ENCODE assay signal across 36 cellular contexts in genomic region chr14:88039197-88039596, GRCh38. TPM values are rescaled to one million over a fixed set of nuclear protein-coding genes. Genes with fewer than 3 reads are reported as not detected.
"Had no signal": no experiment of that assay in that cellular context is flagged by ENCODE, and none has a peak within 500 bp of the region (broad histone marks: within the 10 kb centered on the region; RNA-seq: fewer than 3 reads in every experiment).

No MANE protein-coding gene starts in this region.

- ATAC-seq: activated CD4-positive, CD25-positive, alpha-beta regulatory T cell treated with anti-CD3 and anti-CD28 coated beads, Interleukin-2, amount 50 U/mL, for 24 hours; activated naive CD4-positive, alpha-beta T cell treated with anti-CD3 and anti-CD28 coated beads, Interleukin-2, amount 50 U/mL, for 72 hours; gastroesophageal sphincter; heart right ventricle; T-cell had no signal

- H3K9me3 ChIP-seq: ascending aorta, breast epithelium, esophagus squamous epithelium, gastroesophageal sphincter, heart right ventricle had no signal

- H3K4me1 ChIP-seq: ascending aorta, breast epithelium, esophagus squamous epithelium, gastroesophageal sphincter had no signal

- H3K4me3 ChIP-seq: ascending aorta, breast epithelium, cardiac muscle cell, esophagus squamous epithelium, gastroesophageal sphincter, heart right ventricle had no signal

- H3K27me3 ChIP-seq: ascending aorta, breast epithelium had no signal

- H3K4me3 Mint-ChIP-seq: activated B cell treated with CpG ODN at 0.5 μM for 24 hours; activated CD4-positive, alpha-beta memory T cell treated with anti-CD3 and anti-CD28 coated beads, Interleukin-2, amount 10 ng/mL, durations not matched to agents 7 days and 5 days; activated CD4-positive, alpha-beta T cell treated with anti-CD3 and anti-CD28 coated beads, Interleukin-2, amount 10 ng/mL, durations not matched to agents 7 days and 5 days; activated naive CD4-positive, alpha-beta T cell treated with anti-CD3 and anti-CD28 coated beads, Interleukin-2, amount 10 ng/mL, durations not matched to agents 7 days and 5 days; activated naive CD8-positive, alpha-beta T cell treated with anti-CD3 and anti-CD28 coated beads, Interleukin-2, amount 10 ng/mL, durations not matched to agents 7 days and 5 days; activated T-cell treated with anti-CD3 and anti-CD28 coated beads, Interleukin-2, amount 50 U/mL, for 24 hours; activated T-helper 1 cell treated with anti-CD3 and anti-CD28 coated beads, Interleukin-12 subunit alpha, Interleukin-12 subunit beta, Interleukin-2, Interleukin-4 antibody, amounts not matched to agents 30 ng/mL and 10 ng/mL and 1 ng/mL, durations not matched to agents 14 hours and 24 hours and 36 hours; brain; T-cell; T-helper 1 cell treated with Interleukin-12 subunit alpha and Interleukin-12 subunit beta and Interleukin-4 antibody, amounts not matched to agents 30 μg/mL and 1 μg/mL, for 36 hours; T-helper 2 cell treated with Interferon-gamma antibody and Interleukin-4, amounts not matched to agents 5 μg/mL and 100 μg/mL, for 36 hours had no signal

- H3K36me3 ChIP-seq: ascending aorta, breast epithelium, cardiac muscle cell, esophagus squamous epithelium, gastroesophageal sphincter, heart right ventricle, WERI-Rb-1 had no signal

- H3K27ac Mint-ChIP-seq: activated B cell treated with CpG ODN at 0.5 μM for 24 hours; activated CD4-positive, alpha-beta memory T cell treated with anti-CD3 and anti-CD28 coated beads, Interleukin-2, amount 10 ng/mL, durations not matched to agents 7 days and 5 days; activated CD4-positive, alpha-beta T cell treated with anti-CD3 and anti-CD28 coated beads, Interleukin-2, amount 10 ng/mL, durations not matched to agents 7 days and 5 days; activated naive CD4-positive, alpha-beta T cell treated with anti-CD3 and anti-CD28 coated beads, Interleukin-2, amount 10 ng/mL, durations not matched to agents 7 days and 5 days; activated naive CD4-positive, alpha-beta T cell treated with anti-CD3 and anti-CD28 coated beads, Interleukin-2, amount 50 U/mL, for 72 hours; activated naive CD8-positive, alpha-beta T cell treated with anti-CD3 and anti-CD28 coated beads, Interleukin-2, amount 10 ng/mL, durations not matched to agents 7 days and 5 days; activated T-cell treated with anti-CD3 and anti-CD28 coated beads, Interleukin-2, amount 50 U/mL, for 24 hours; activated T-helper 1 cell treated with anti-CD3 and anti-CD28 coated beads, Interleukin-12 subunit alpha, Interleukin-12 subunit beta, Interleukin-2, Interleukin-4 antibody, amounts not matched to agents 30 ng/mL and 10 ng/mL and 1 ng/mL, durations not matched to agents 14 hours and 24 hours and 36 hours; brain; T-cell; T-helper 1 cell treated with Interleukin-12 subunit alpha and Interleukin-12 subunit beta and Interleukin-4 antibody, amounts not matched to agents 30 μg/mL and 1 μg/mL, for 36 hours; T-helper 2 cell treated with Interferon-gamma antibody and Interleukin-4, amounts not matched to agents 5 μg/mL and 100 μg/mL, for 36 hours had no signal

- DNase-seq: activated B cell treated with CpG ODN at 0.5 μM for 24 hours; activated CD4-positive, alpha-beta memory T cell treated with anti-CD3 and anti-CD28 coated beads, Interleukin-2, amount 10 ng/mL, durations not matched to agents 7 days and 5 days; activated CD4-positive, alpha-beta T cell treated with anti-CD3 and anti-CD28 coated beads for 4 hours; activated CD4-positive, alpha-beta T cell treated with anti-CD3 and anti-CD28 coated beads, Interleukin-2, amount 10 ng/mL, durations not matched to agents 7 days and 5 days; activated CD4-positive, alpha-beta T cell treated with anti-CD3 and anti-CD28 coated beads, Interleukin-2, amount 50 U/mL, for 4 hours; activated CD8-positive, alpha-beta memory T cell treated with anti-CD3 and anti-CD28 coated beads, Interleukin-2, amount 50 U/mL, for 48 hours; activated gamma-delta T cell; activated naive CD4-positive, alpha-beta T cell; activated naive CD4-positive, alpha-beta T cell treated with anti-CD3 and anti-CD28 coated beads, Interleukin-2, amount 10 ng/mL, durations not matched to agents 7 days and 5 days; activated naive CD8-positive, alpha-beta T cell treated with anti-CD3 and anti-CD28 coated beads, Interleukin-2, amount 10 ng/mL, durations not matched to agents 7 days and 5 days; activated T-cell treated with anti-CD3 and anti-CD28 coated beads for 4 hours; activated T-cell treated with anti-CD3 and anti-CD28 coated beads, Interleukin-2, amount 50 U/mL, for 24 hours; cortex of kidney; dermis blood vessel endothelial cell; effector CD4-positive, alpha-beta T cell; esophagus squamous epithelium; foreskin melanocyte; heart right ventricle; SW 1271; T-cell; T1000; WERI-Rb-1 had no signal

- H3K27me3 Mint-ChIP-seq: activated B cell treated with CpG ODN at 0.5 μM for 24 hours; activated CD4-positive, alpha-beta memory T cell treated with anti-CD3 and anti-CD28 coated beads, Interleukin-2, amount 10 ng/mL, durations not matched to agents 7 days and 5 days; activated CD4-positive, alpha-beta T cell treated with anti-CD3 and anti-CD28 coated beads, Interleukin-2, amount 10 ng/mL, durations not matched to agents 7 days and 5 days; activated naive CD4-positive, alpha-beta T cell treated with anti-CD3 and anti-CD28 coated beads, Interleukin-2, amount 10 ng/mL, durations not matched to agents 7 days and 5 days; activated naive CD8-positive, alpha-beta T cell treated with anti-CD3 and anti-CD28 coated beads, Interleukin-2, amount 10 ng/mL, durations not matched to agents 7 days and 5 days; activated T-cell treated with anti-CD3 and anti-CD28 coated beads, Interleukin-2, amount 50 U/mL, for 24 hours; central memory CD8-positive, alpha-beta T cell; T-cell had no signal

- H3K27ac ChIP-seq: ascending aorta, breast epithelium, cardiac muscle cell, epithelial cell of prostate, esophagus squamous epithelium, gastroesophageal sphincter, heart right ventricle, WERI-Rb-1 had no signal

- H3K4me1 Mint-ChIP-seq: activated B cell treated with CpG ODN at 0.5 μM for 24 hours, brain had no signal

- H3K9me3 Mint-ChIP-seq: activated B cell treated with CpG ODN at 0.5 μM for 24 hours; activated CD4-positive, alpha-beta memory T cell treated with anti-CD3 and anti-CD28 coated beads, Interleukin-2, amount 10 ng/mL, durations not matched to agents 7 days and 5 days; activated naive CD4-positive, alpha-beta T cell treated with anti-CD3 and anti-CD28 coated beads, Interleukin-2, amount 10 ng/mL, durations not matched to agents 7 days and 5 days; activated T-cell treated with anti-CD3 and anti-CD28 coated beads, Interleukin-2, amount 50 U/mL, for 24 hours; activated T-helper 1 cell treated with anti-CD3 and anti-CD28 coated beads, Interleukin-12 subunit alpha, Interleukin-12 subunit beta, Interleukin-2, Interleukin-4 antibody, amounts not matched to agents 30 ng/mL and 10 ng/mL and 1 ng/mL, durations not matched to agents 14 hours and 24 hours and 36 hours; brain; central memory CD8-positive, alpha-beta T cell; T-cell; T-helper 1 cell treated with Interleukin-12 subunit alpha and Interleukin-12 subunit beta and Interleukin-4 antibody, amounts not matched to agents 30 μg/mL and 1 μg/mL, for 36 hours; T-helper 2 cell treated with Interferon-gamma antibody and Interleukin-4, amounts not matched to agents 5 μg/mL and 100 μg/mL, for 36 hours had no signal

- H3K36me3 Mint-ChIP-seq: activated naive CD4-positive, alpha-beta T cell treated with anti-CD3 and anti-CD28 coated beads, Interleukin-2, amount 10 ng/mL, durations not matched to agents 7 days and 5 days; activated naive CD4-positive, alpha-beta T cell treated with anti-CD3 and anti-CD28 coated beads, Interleukin-2, amount 50 U/mL, for 72 hours; brain; T-cell had no signal

RNA-seq across cellular contexts. Expression of gene GPR65, which starts 34.3 kb away (rescaled TPM):
- total RNA-seq: cardiac muscle cell, chondrocyte, dermis blood vessel endothelial cell, glomerular endothelial cell had no signal
- polyA plus RNA-seq: cardiac muscle cell had no signal
